ENCODE assay signal across 22 cellular contexts in genomic region chr1:226901421-226901820, GRCh38.
"Had no signal": no experiment of that assay in that cellular context is flagged by ENCODE, and none has a peak within 500 bp of the region (broad histone marks: within the 10 kb centered on the region; RNA-seq: fewer than 3 reads in every experiment).

No MANE protein-coding gene starts in this region.

- H3K27ac ChIP-seq: colonic mucosa, epithelial cell of prostate, esophagus squamous epithelium, gastrocnemius medialis, heart right ventricle, left lung, lower lobe of right lung had no signal

- DNase-seq: colonic mucosa; cortex of kidney; effector CD8-positive, alpha-beta T cell; effector memory CD8-positive, alpha-beta T cell; endodermal cell; erythroblast; esophagus squamous epithelium; foreskin fibroblast; foreskin melanocyte; gastrocnemius medialis; glutamatergic neuron; head of caudate nucleus; heart right ventricle; hippocampal formation; left cardiac atrium; left lung; left ventricle myocardium superior; lower lobe of right lung; mesenchymal stem cell; mucosa of descending colon had no signal

- H3K9me3 ChIP-seq: colonic mucosa, esophagus squamous epithelium, gastrocnemius medialis, heart right ventricle, left lung, lower lobe of right lung, mucosa of descending colon had no signal

- H3K27me3 ChIP-seq: colonic mucosa, esophagus squamous epithelium, gastrocnemius medialis, heart right ventricle, left lung had no signal

- H3K4me3 ChIP-seq: colonic mucosa, esophagus squamous epithelium, gastrocnemius medialis, heart right ventricle, left lung, lower lobe of right lung, mucosa of descending colon had no signal

- H3K4me1 ChIP-seq: colonic mucosa, gastrocnemius medialis, left lung, lower lobe of right lung had no signal

- H3K36me3 ChIP-seq: colonic mucosa had no signal

- ATAC-seq: effector memory CD8-positive, alpha-beta T cell; esophagus mucosa; gastrocnemius medialis; left cardiac atrium; left lung; left ventricle myocardium superior; lower lobe of right lung; mucosa of descending colon had no signal
